In the genomic region with DNA sequence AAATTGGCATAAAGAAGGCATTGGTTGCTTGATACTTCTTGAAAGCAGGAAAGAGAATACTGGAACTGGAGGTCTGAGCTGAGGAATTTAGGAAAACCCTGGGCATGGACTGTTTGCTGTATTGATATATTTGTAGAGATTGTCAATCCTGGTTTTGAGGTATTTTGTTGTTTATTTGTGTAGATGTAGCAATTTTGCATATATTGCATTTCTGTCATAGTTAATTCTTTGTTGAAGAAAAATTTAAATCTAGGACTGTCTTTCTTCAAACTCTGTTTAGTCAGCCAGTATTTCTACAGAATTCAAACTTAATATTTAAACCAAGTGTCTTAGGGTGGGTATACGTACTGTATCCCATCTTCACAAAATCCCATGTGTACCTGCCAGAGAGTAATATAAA, we compare ENCODE assay signal across 14 cellular contexts.
"Had no signal": no experiment of that assay in that cellular context is flagged by ENCODE, and none has a peak within 500 bp of the region (broad histone marks: within the 10 kb centered on the region; RNA-seq: fewer than 3 reads in every experiment).

No MANE protein-coding gene starts in this region.

- H3K27me3 ChIP-seq: cardiac muscle cell, ovary, upper lobe of left lung had no signal

- H3K9me3 Mint-ChIP-seq: neural crest cell; stimulated activated naive CD8-positive, alpha-beta T cell treated with anti-CD3 and anti-CD28 coated beads, Interleukin-15, Interleukin-2, amounts not matched to agents 100 ng/mL and 50 ng/mL, for 24 hours had no signal

- H3K4me3 ChIP-seq: cardiac muscle cell, ovary, upper lobe of left lung had no signal

- H3K9me3 ChIP-seq: ovary, upper lobe of left lung had no signal

- H3K4me3 Mint-ChIP-seq: activated CD8-positive, alpha-beta memory T cell treated with anti-CD3 and anti-CD28 coated beads, Interleukin-2, amount 10 ng/mL, durations not matched to agents 7 days and 5 days; neural crest cell; stimulated activated naive CD8-positive, alpha-beta T cell treated with anti-CD3 and anti-CD28 coated beads, Interleukin-15, Interleukin-2, amounts not matched to agents 100 ng/mL and 50 ng/mL, for 24 hours had no signal

- H3K27ac ChIP-seq: cardiac muscle cell, ovary, upper lobe of left lung had no signal

- H3K27me3 Mint-ChIP-seq: activated CD8-positive, alpha-beta memory T cell treated with anti-CD3 and anti-CD28 coated beads, Interleukin-2, amount 10 ng/mL, durations not matched to agents 7 days and 5 days; stimulated activated naive CD8-positive, alpha-beta T cell treated with anti-CD3 and anti-CD28 coated beads, Interleukin-15, Interleukin-2, amounts not matched to agents 100 ng/mL and 50 ng/mL, for 24 hours had no signal

- DNase-seq: activated CD4-positive, alpha-beta T cell treated with anti-CD3 and anti-CD28 coated beads, Interleukin-2, amount 50 U/mL, for 1 hour; activated CD4-positive, CD25-positive, alpha-beta regulatory T cell; activated CD8-positive, alpha-beta memory T cell treated with anti-CD3 and anti-CD28 coated beads, Interleukin-2, amount 10 ng/mL, durations not matched to agents 7 days and 5 days; activated gamma-delta T cell treated with Interleukin-2 at 50 U/mL for 16 hours; activated T-cell treated with anti-CD3 and anti-CD28 coated beads, Interleukin-2, amount 50 U/mL, for 1 hour; foreskin melanocyte; head of caudate nucleus; mesendoderm; ovary; upper lobe of left lung had no signal

- H3K27ac Mint-ChIP-seq: activated CD8-positive, alpha-beta memory T cell treated with anti-CD3 and anti-CD28 coated beads, Interleukin-2, amount 10 ng/mL, durations not matched to agents 7 days and 5 days; stimulated activated naive CD8-positive, alpha-beta T cell treated with anti-CD3 and anti-CD28 coated beads, Interleukin-15, Interleukin-2, amounts not matched to agents 100 ng/mL and 50 ng/mL, for 24 hours had no signal

- H3K36me3 ChIP-seq: cardiac muscle cell, ovary had no signal

- ATAC-seq: activated CD8-positive, alpha-beta memory T cell treated with anti-CD3 and anti-CD28 coated beads, Interleukin-2, amount 10 ng/mL, durations not matched to agents 7 days and 5 days; sciatic nerve had no signal
